9 cellular contexts compared by ENCODE assay signal in genomic region chr1:233904979-233905415, GRCh38. TPM values are rescaled to one million over a fixed set of nuclear protein-coding genes. Genes with fewer than 3 reads are reported as not detected.
A peak's percentile ranks its signal among the peaks of the same experiment; 100 is the strongest.
DNase-seq lines count a peak whose midpoint lies in the region; ATAC-seq, FAIRE-seq and TF ChIP-seq lines count a peak whose summit lies in the region.
"Had no signal": no experiment of that assay in that cellular context is flagged by ENCODE, and none has a peak within 500 bp of the region (broad histone marks: within the 10 kb centered on the region; RNA-seq: fewer than 3 reads in every experiment).

No MANE protein-coding gene starts in this region.

- TF ChIP-seq RAD21 in K562 (CRISPR knock-in tag; conservative IDR thresholded peaks at IDR 0.05 in 1 of 2, IDR thresholded peaks at IDR 0.05 in 1 of 2) = no peak

- H3K79me2 ChIP-seq in K562 (ENCODE audit: control insufficient read depth, insufficient read depth, low read length) = no peaks in the 10 kb centered on the region

- no peak overlapping the region for H3K27ac ChIP-seq in HUES6 (ENCODE audit: low read depth, low read length)
- no peak overlapping the region for H3K27ac ChIP-seq in K562 (ENCODE audit: extremely low read depth, low read depth, low read length)
- H3K27ac ChIP-seq in stomach = no peak overlapping the region

- TF ChIP-seq POLR2A in K562 (conservative IDR thresholded peaks at IDR 0.05) (no peak), stomach (IDR thresholded peaks at IDR 0.05) (no peak)

- H3K4me3 ChIP-seq in HUES6 (ENCODE audit: low read depth, low read length) (peak overlapping the region; percentile 73), K562 (peak overlapping the region; percentile 23), stomach (peak overlapping the region; percentile 20 to 41 (median 30))

- in situ Hi-C loops in K562 (cut with MboI) = no loop called here

- H3K4me1 ChIP-seq in HUES6 (ENCODE audit: control insufficient read depth, insufficient read depth, low read length) = no peaks in the 10 kb centered on the region
- H3K4me1 ChIP-seq in K562 (replicated peaks in 1 of 2; ENCODE audit: control insufficient read depth in 2 of 2, insufficient read depth in 2 of 2, low read length in 2 of 2) = peaks cover 0 to 16% of the 10 kb centered on the region in 2 experiments; a peak in 2 of 5 replicates
- peaks cover 5 to 17% (median 10%) of the 10 kb centered on the region in 4 donors for H3K4me1 ChIP-seq in stomach

- H3K27me3 ChIP-seq in HUES6 (ENCODE audit: control insufficient read depth, insufficient read depth, low read length) (peaks cover 53% of the 10 kb centered on the region), K562 (ENCODE audit: control insufficient read depth in 2 of 2, insufficient read depth in 2 of 2, low read length in 2 of 2) (peaks cover 16 to 25% of the 10 kb centered on the region in 2 experiments), stomach (peaks cover 14 to 53% (median 24%) of the 10 kb centered on the region in 3 donors)

- CTCF ChIA-PET in K562 (lab: Yijun Ruan, JAX; ENCODE audit: low intra/inter-chr PET ratio) = no interaction called here

- H4K20me1 ChIP-seq in K562 (replicated peaks; ENCODE audit: control insufficient read depth, insufficient read depth, low read length) = no peaks in the 10 kb centered on the region

- H3K36me3 ChIP-seq in HUES6 (ENCODE audit: control insufficient read depth, insufficient read depth, low read length) = no peaks in the 10 kb centered on the region
- H3K36me3 ChIP-seq in K562 (ENCODE audit: control insufficient read depth, insufficient read depth, low read length) = no peaks in the 10 kb centered on the region
- no peaks in the 10 kb centered on the region for H3K36me3 ChIP-seq in stomach

- no peaks in the 10 kb centered on the region for H3K9me1 ChIP-seq in K562 (ENCODE audit: control insufficient read depth, insufficient read depth, low read length)

- POLR2A ChIA-PET in K562 (lab: Yijun Ruan, JAX) = interaction anchor here (0.6 to 1.5 kb wide), 2 partner anchors 30 to 40 kb away, joined by 3 to 4 read pairs; no protein-coding TSS in a partner anchor

- no TSS peak for BruUV-seq in K562 (replicated peaks; lab: Mats Ljungman, UMichigan)

- peak in 2 of 4 experiments; percentile 3 to 13 for DNase-seq in K562 (ENCODE audit: extremely low read depth in 1 of 4, low spot score in 3 of 4)
- peak; percentile 55 for DNase-seq in iPS-NIHi7 (ENCODE audit: extremely low spot score)
- no peak for DNase-seq in stomach
- DNase-seq in NK-92 treated with Interleukin-12 subunit alpha and Interleukin-12 subunit beta, amount 100 ng/mL, for 24 hours (lab: John Stamatoyannopoulos, UW) = no peak
- DNase-seq in RPMI8226 = no peak
- DNase-seq in OCI-M1 (lab: John Stamatoyannopoulos, UW) = no peak
- DNase-seq: foreskin fibroblast had no signal

- H3K4me2 ChIP-seq in K562 (ENCODE audit: insufficient read depth, low read length) = peak overlapping the region; percentile 6; the same call in 1 of the 2 replicates

- no peak for ATAC-seq in K562

- no peak for TF ChIP-seq CTCF in K562 (IDR thresholded peaks at IDR 0.05 in 2 of 3, conservative IDR thresholded peaks at IDR 0.05 in 1 of 3; ENCODE audit: insufficient read depth in 2 of 3, low read depth in 1 of 3, low read length in 3 of 3)
- no peak for TF ChIP-seq CTCF in stomach (IDR thresholded peaks at IDR 0.05)

- H3K9me3 ChIP-seq in HUES6 (ENCODE audit: control insufficient read depth, insufficient read depth, low read depth, low read length) (no peaks in the 10 kb centered on the region), K562 (replicated peaks; ENCODE audit: control insufficient read depth, insufficient read depth, low read depth, low read length) (no peaks in the 10 kb centered on the region), stomach (peaks cover 0 to 4% (median 2%) of the 10 kb centered on the region in 4 donors)

- TF ChIP-seq EP300 in K562 (IDR thresholded peaks at IDR 0.05; ENCODE audit: low read length) (no peak), stomach (IDR thresholded peaks at IDR 0.05) (no peak)

- intact Hi-C loops in K562 (cut with micrococcal nuclease) = loop anchor here (1.0 to 10.0 kb wide), 3 partner anchors 162 to 465 kb away; no protein-coding TSS in a partner anchor
- intact Hi-C loops in stomach (cut with DNase I; ENCODE audit: low total_unique reads) = no loop called here

- FAIRE-seq in K562 (lab: Jason Lieb, UNC) = no peak

- H2AFZ ChIP-seq in K562 (ENCODE audit: low read depth, low read length) = peak overlapping the region; percentile 17; the same call in 1 of the 2 replicates

- H3K9ac ChIP-seq in HUES6 (ENCODE audit: low read length) = peak overlapping the region; percentile 61
- peak overlapping the region in 1 of 2 experiments; percentile 39; a peak in 1 of 4 replicates for H3K9ac ChIP-seq in K562 (ENCODE audit: insufficient read depth in 1 of 2, low read depth in 2 of 2, low read length in 2 of 2)

- 14% methylated on average over 31 of the region's 43 CpGs for WGBS in K562 (ENCODE audit: insufficient coverage, low coverage, missing lambda C conversion rate)
- WGBS in stomach, 5 donors = 0 to 2% (median 2%) methylated on average over 11 to 43 of the region's 43 CpGs; no CpG with 5 or more reads in 1 of the 5 donors

TF ChIP-seq in K562, 482 proteins besides CTCF, POLR2A, EP300 and RAD21 (continues in another document):
- TF ChIP-seq ZNF507 (tag; conservative IDR thresholded peaks at IDR 0.05) = no peak
- TF ChIP-seq EHMT2 (IDR thresholded peaks at IDR 0.05) = no peak
- no peak for TF ChIP-seq E2F5 (CRISPR knock-in tag; IDR thresholded peaks at IDR 0.05)
- TF ChIP-seq PHB2 (IDR thresholded peaks at IDR 0.05; ENCODE audit: low read depth) = no peak
- no peak for TF ChIP-seq ZNF589 (CRISPR knock-in tag; IDR thresholded peaks at IDR 0.05; ENCODE audit: low read depth)
- no peak for TF ChIP-seq ZNF224 (CRISPR knock-in tag; IDR thresholded peaks at IDR 0.05)
- no peak for TF ChIP-seq ZNF23 (CRISPR knock-in tag; IDR thresholded peaks at IDR 0.05)
- TF ChIP-seq PKNOX1 (IDR thresholded peaks at IDR 0.05) = no peak
- no peak for TF ChIP-seq RFX7 (CRISPR knock-in tag; IDR thresholded peaks at IDR 0.05)
- TF ChIP-seq ZNF740 (CRISPR knock-in tag; IDR thresholded peaks at IDR 0.05) = no peak
- TF ChIP-seq ZNF740 (tag; IDR thresholded peaks at IDR 0.05) = no peak
- no peak for TF ChIP-seq ZNF274 (IDR thresholded peaks at IDR 0.05; ENCODE audit: borderline replicate concordance, low read depth, low read length)
- TF ChIP-seq DIDO1 (tag; IDR thresholded peaks at IDR 0.05; ENCODE audit: low read depth) = no peak
- TF ChIP-seq ZNF717 (CRISPR knock-in tag; IDR thresholded peaks at IDR 0.05) = no peak
- TF ChIP-seq RAD51 (IDR thresholded peaks at IDR 0.05; ENCODE audit: borderline replicate concordance, low read depth) = no peak
- no peak for TF ChIP-seq SIN3A (IDR thresholded peaks at IDR 0.05; ENCODE audit: borderline replicate concordance in 2 of 2, control insufficient read depth in 1 of 2, low read depth in 2 of 2, low read length in 2 of 2)
- TF ChIP-seq PHTF2 (CRISPR knock-in tag; IDR thresholded peaks at IDR 0.05) = no peak

RNA-seq across cellular contexts. Expression of gene SLC35F3, which starts 0.5 kb away (rescaled TPM):
- 0.21 and 0.23 TPM in 2 replicates for total RNA-seq in K562 (2011; cell fraction: chromatin; rRNA removed; ENCODE audit: low replicate concordance)
- 0.26 and 0.33 TPM in 2 replicates for total RNA-seq in K562 (2011; cell fraction: nucleolus; rRNA removed)
- total RNA-seq in K562 (2011; cell fraction: nucleoplasm; rRNA removed) = 0.29 TPM in 1 of 2 replicates, not detected in the other
- total RNA-seq in K562 (2014; rRNA removed) (not detected in 2 replicates), K562 (2014; rRNA removed; fragmentation: Illumina TruSeq; extraction: Trizol) (not detected in 2 replicates), K562 (2015; rRNA removed; fragmentation: Illumina TruSeq; extraction: Trizol) (not detected in 2 replicates), K562 (2021) (0.07 and 0.11 TPM in 2 replicates), stomach (1 to 10 TPM in 1 of 5 donors, under 1 TPM in 2, not detected in 2; under 0.01 to 1.5 (median 0.43) TPM)
- polyA plus RNA-seq in K562 (2011; rRNA removed) (0.04 TPM in 1 of 2 replicates, not detected in the other), K562 (2014; fragmentation: Illumina TruSeq; extraction: Trizol) (0.04 TPM in 1 of 2 replicates, not detected in the other), K562 (2014; fragmentation: Nextera tagmentation; extraction: Ambion mirVana) (not detected), K562 (2014; rRNA removed) (0.26 TPM in 1 of 2 replicates, not detected in the other), stomach (under 1 TPM; 0.50 to 0.76 (median 0.68) TPM)
- polyA plus RNA-seq in K562 (2011; cell fraction: cytosol; rRNA removed) = 0.06 TPM in 1 of 2 replicates, not detected in the other
- 0.04 and 0.06 TPM in 2 replicates for polyA plus RNA-seq in K562 (2011; cell fraction: nucleus; rRNA removed)
- 0.03 and 0.36 TPM in 2 replicates for polyA plus RNA-seq in K562 (2012)
- 0.14 TPM in 1 of 2 replicates, not detected in the other for polyA minus RNA-seq in K562 (2011; rRNA and poly(A)+ RNA removed)
- not detected in 2 replicates for polyA minus RNA-seq in K562 (2011; cell fraction: cytosol; rRNA and poly(A)+ RNA removed)
- not detected in 2 replicates for polyA minus RNA-seq in K562 (2011; cell fraction: nucleus; rRNA and poly(A)+ RNA removed)
- total RNA-seq: OCI-LY7 had no signal

Comparison
In these comparisons a context has a peak if more than half of its experiments do, and no peak if none do; other contexts are left out.
1. H3K4me3 ChIP-seq: peak in every context shown above with its lines; median percentile 73 in HUES6; 30 in stomach; 23 in K562.